In genomic region chr3:108131105-108131794, GRCh38 we compare ENCODE assay signal across 10 cellular contexts. TPM values are rescaled to one million over a fixed set of nuclear protein-coding genes. Genes with fewer than 3 reads are reported as not detected.
DNase-seq lines count a peak whose midpoint lies in the region; ATAC-seq and TF ChIP-seq lines count a peak whose summit lies in the region.
"Had no signal": no experiment of that assay in that cellular context is flagged by ENCODE, and none has a peak within 500 bp of the region (broad histone marks: within the 10 kb centered on the region; RNA-seq: fewer than 3 reads in every experiment).

No MANE protein-coding gene starts in this region.

- no peaks in the 10 kb centered on the region for H3K9me3 Mint-ChIP-seq in activated CD8-positive, alpha-beta T cell treated with anti-CD3 and anti-CD28 coated beads, Interleukin-2, amount 10 ng/mL, durations not matched to agents 7 days and 5 days (ENCODE audit: insufficient read depth)

- no peaks in the 10 kb centered on the region for H3K27me3 Mint-ChIP-seq in activated CD8-positive, alpha-beta T cell treated with anti-CD3 and anti-CD28 coated beads, Interleukin-2, amount 10 ng/mL, durations not matched to agents 7 days and 5 days (ENCODE audit: low read depth)

- DNase-seq in AG08395 (ENCODE audit: low spot score): peak; percentile 74
- peak; percentile 97 for DNase-seq in HCEC 1CT
- DNase-seq in activated CD8-positive, alpha-beta T cell treated with anti-CD3 and anti-CD28 coated beads, Interleukin-2, amount 10 ng/mL, durations not matched to agents 7 days and 5 days: no peak
- DNase-seq in kidney epithelial cell (ENCODE audit: low read depth): peak; percentile 89
- no peak for DNase-seq in NCI-H1417 (lab: John Stamatoyannopoulos, UW)
- no peak for DNase-seq in NCI-H2196 treated with DMSO at 0.1 percent for 48 hours (lab: John Stamatoyannopoulos, UW; ENCODE audit: unreplicated experiment)
- DNase-seq: NCI-H1105, stomach had no signal

- ATAC-seq in activated CD8-positive, alpha-beta T cell treated with anti-CD3 and anti-CD28 coated beads, Interleukin-2, amount 10 ng/mL, durations not matched to agents 7 days and 5 days: no peak
- ATAC-seq in GM18867 (IDR thresholded peaks at IDR 0.05; ENCODE audit: unreplicated experiment) (no peak), HG03159 (IDR thresholded peaks at IDR 0.05; ENCODE audit: unreplicated experiment) (no peak)

- H3K27ac Mint-ChIP-seq in activated CD8-positive, alpha-beta T cell treated with anti-CD3 and anti-CD28 coated beads, Interleukin-2, amount 10 ng/mL, durations not matched to agents 7 days and 5 days: peak overlapping the region; percentile 1

- H3K36me3 ChIP-seq in kidney epithelial cell (ENCODE audit: control insufficient read depth, insufficient read depth, low read length): no peaks in the 10 kb centered on the region
- H3K36me3 ChIP-seq: stomach had no signal

- H3K4me3 Mint-ChIP-seq in activated CD8-positive, alpha-beta T cell treated with anti-CD3 and anti-CD28 coated beads, Interleukin-2, amount 10 ng/mL, durations not matched to agents 7 days and 5 days: no peak overlapping the region

- no peaks in the 10 kb centered on the region for H3K27me3 ChIP-seq in kidney epithelial cell (ENCODE audit: control insufficient read depth, insufficient read depth, low read length)
- H3K27me3 ChIP-seq: stomach had no signal

- TF ChIP-seq CTCF in kidney epithelial cell (IDR thresholded peaks at IDR 0.05; ENCODE audit: insufficient read depth, low read length, poor library complexity, severe bottlenecking): no peak

- H3K36me3 Mint-ChIP-seq in activated CD8-positive, alpha-beta T cell treated with anti-CD3 and anti-CD28 coated beads, Interleukin-2, amount 10 ng/mL, durations not matched to agents 7 days and 5 days (ENCODE audit: low read depth): peaks cover 76% of the 10 kb centered on the region

- POLR2A ChIA-PET in activated CD8-positive, alpha-beta T cell treated with anti-CD3 and anti-CD28 coated beads, Interleukin-2, amount 10 ng/mL, durations not matched to agents 7 days and 5 days (lab: Charles Lee): interaction anchor here (0.5 to 0.6 kb wide), 2 partner anchors 260 to 607 kb away, joined by 3 read pairs; no protein-coding TSS in a partner anchor

- H3K4me3 ChIP-seq in kidney epithelial cell (ENCODE audit: low read depth, low read length): no peak overlapping the region
- H3K4me3 ChIP-seq: stomach had no signal

- H3K4me1 Mint-ChIP-seq in activated CD8-positive, alpha-beta T cell treated with anti-CD3 and anti-CD28 coated beads, Interleukin-2, amount 10 ng/mL, durations not matched to agents 7 days and 5 days (ENCODE audit: low read depth): peaks cover 85% of the 10 kb centered on the region

- CTCF ChIA-PET in activated CD8-positive, alpha-beta T cell treated with anti-CD3 and anti-CD28 coated beads, Interleukin-2, amount 10 ng/mL, durations not matched to agents 7 days and 5 days (lab: Charles Lee): interaction anchor here (0.9 to 4.9 kb wide), 3 partner anchors 9 to 347 kb away, joined by 3 to 19 read pairs (median 4); no protein-coding TSS in a partner anchor

RNA-seq across cellular contexts. Expression of gene CD47, which starts 40.4 kb away (rescaled TPM):
- total RNA-seq in activated CD8-positive, alpha-beta T cell treated with anti-CD3 and anti-CD28 coated beads, Interleukin-2, amount 10 ng/mL, durations not matched to agents 7 days and 5 days: 100 to 1,000 TPM; 136 to 137 TPM
- 39.6 and 54.5 TPM in 2 replicates for total RNA-seq in kidney epithelial cell

Comparison
In these comparisons a context has a peak if more than half of its experiments do, and no peak if none do; other contexts are left out.
1. DNase-seq: peak in AG08395 (single experiment), HCEC 1CT (single experiment) and kidney epithelial cell (single experiment); none in activated CD8-positive, alpha-beta T cell treated with anti-CD3 and anti-CD28 coated beads, Interleukin-2, amount 10 ng/mL, durations not matched to agents 7 days and 5 days (single experiment), NCI-H1417 (0 of 3) and NCI-H2196 treated with DMSO at 0.1 percent for 48 hours (single experiment).